Comparison of ENCODE assay signal across 3 cellular contexts in the genomic region with DNA sequence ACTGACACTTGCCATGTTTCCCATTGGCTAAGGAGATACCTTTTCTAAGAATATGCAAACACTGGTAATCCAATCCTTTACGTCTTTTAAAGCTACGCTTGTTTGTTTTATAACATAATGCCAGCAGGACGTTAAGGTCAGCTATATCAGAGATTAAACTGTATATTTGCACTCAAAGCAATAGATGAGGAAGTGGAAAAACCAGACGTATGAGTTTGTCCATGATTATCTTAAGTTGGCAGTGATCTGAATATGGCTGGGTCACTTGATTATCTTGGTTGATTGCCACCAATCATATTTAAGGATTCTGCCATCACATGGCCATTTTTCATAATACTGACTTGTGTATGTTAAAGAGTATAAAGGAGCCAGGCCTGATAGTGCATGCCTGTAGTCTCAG.
TF ChIP-seq lines count a peak whose summit lies in the region.

No MANE protein-coding gene starts in this region.

TF ChIP-seq in SK-N-SH, 30 proteins besides CTCF, POLR2A, EP300 and RAD21:
- TF ChIP-seq MEF2A (IDR thresholded peaks at IDR 0.05; ENCODE audit: borderline replicate concordance, low read depth) (no peak), GATA2 (CRISPR knock-in tag; IDR thresholded peaks at IDR 0.05) (no peak), YY1 (IDR thresholded peaks at IDR 0.05; ENCODE audit: low read depth) (no peak), RCOR1 (IDR thresholded peaks at IDR 0.05; ENCODE audit: low read length) (no peak)

TF ChIP-seq in SK-N-SH treated with all-trans-retinoic acid at 6 μM for 48 hours, 23 proteins besides CTCF, POLR2A, EP300 and RAD21:
- TF ChIP-seq BACH2 (CRISPR knock-in tag; IDR thresholded peaks at IDR 0.05; ENCODE audit: borderline replicate concordance) (no peak), OSR1 (CRISPR knock-in tag; IDR thresholded peaks at IDR 0.05) (no peak), PATZ1 (CRISPR knock-in tag; IDR thresholded peaks at IDR 0.05; ENCODE audit: borderline replicate concordance) (no peak), TOX (CRISPR knock-in tag; IDR thresholded peaks at IDR 0.05; ENCODE audit: borderline replicate concordance) (no peak), ZNF8 (CRISPR knock-in tag; IDR thresholded peaks at IDR 0.05) (no peak), SNAI2 (CRISPR knock-in tag; IDR thresholded peaks at IDR 0.05) (no peak), CSRNP3 (CRISPR knock-in tag; IDR thresholded peaks at IDR 0.05) (no peak), ISL1 (CRISPR knock-in tag; IDR thresholded peaks at IDR 0.05) (no peak), TCF4 (CRISPR knock-in tag; IDR thresholded peaks at IDR 0.05; ENCODE audit: borderline replicate concordance) (no peak)
- TF ChIP-seq, protein P1, sequence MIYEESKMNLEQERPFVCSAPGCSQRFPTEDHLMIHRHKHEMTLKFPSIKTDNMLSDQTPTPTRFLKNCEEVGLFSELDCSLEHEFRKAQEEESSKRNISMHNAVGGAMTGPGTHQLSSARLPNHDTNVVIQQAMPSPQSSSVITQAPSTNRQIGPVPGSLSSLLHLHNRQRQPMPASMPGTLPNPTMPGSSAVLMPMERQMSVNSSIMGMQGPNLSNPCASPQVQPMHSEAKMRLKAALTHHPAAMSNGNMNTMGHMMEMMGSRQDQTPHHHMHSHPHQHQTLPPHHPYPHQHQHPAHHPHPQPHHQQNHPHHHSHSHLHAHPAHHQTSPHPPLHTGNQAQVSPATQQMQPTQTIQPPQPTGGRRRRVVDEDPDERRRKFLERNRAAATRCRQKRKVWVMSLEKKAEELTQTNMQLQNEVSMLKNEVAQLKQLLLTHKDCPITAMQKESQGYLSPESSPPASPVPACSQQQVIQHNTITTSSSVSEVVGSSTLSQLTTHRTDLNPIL (CRISPR knock-in tag; IDR thresholded peaks at IDR 0.05; ENCODE audit: low read depth), result no peak
- TF ChIP-seq, protein P2, sequence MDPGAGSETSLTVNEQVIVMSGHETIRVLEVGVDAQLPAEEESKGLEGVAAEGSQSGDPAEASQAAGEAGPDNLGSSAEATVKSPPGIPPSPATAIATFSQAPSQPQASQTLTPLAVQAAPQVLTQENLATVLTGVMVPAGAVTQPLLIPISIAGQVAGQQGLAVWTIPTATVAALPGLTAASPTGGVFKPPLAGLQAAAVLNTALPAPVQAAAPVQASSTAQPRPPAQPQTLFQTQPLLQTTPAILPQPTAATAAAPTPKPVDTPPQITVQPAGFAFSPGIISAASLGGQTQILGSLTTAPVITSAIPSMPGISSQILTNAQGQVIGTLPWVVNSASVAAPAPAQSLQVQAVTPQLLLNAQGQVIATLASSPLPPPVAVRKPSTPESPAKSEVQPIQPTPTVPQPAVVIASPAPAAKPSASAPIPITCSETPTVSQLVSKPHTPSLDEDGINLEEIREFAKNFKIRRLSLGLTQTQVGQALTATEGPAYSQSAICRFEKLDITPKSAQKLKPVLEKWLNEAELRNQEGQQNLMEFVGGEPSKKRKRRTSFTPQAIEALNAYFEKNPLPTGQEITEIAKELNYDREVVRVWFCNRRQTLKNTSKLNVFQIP (CRISPR knock-in tag; IDR thresholded peaks at IDR 0.05; ENCODE audit: borderline replicate concordance, low read depth), result no peak

TF ChIP-seq in K562, 482 proteins besides CTCF, POLR2A, EP300 and RAD21:
- TF ChIP-seq ZKSCAN1 (IDR thresholded peaks at IDR 0.05; ENCODE audit: low read depth, low read length), result no peak
- TF ChIP-seq SPI1 (IDR thresholded peaks at IDR 0.05; ENCODE audit: borderline replicate concordance, low read depth, low read length), result peak; percentile 7; the same call in 1 of the 2 replicates
